2 cellular contexts compared by ENCODE assay signal in the genomic region with DNA sequence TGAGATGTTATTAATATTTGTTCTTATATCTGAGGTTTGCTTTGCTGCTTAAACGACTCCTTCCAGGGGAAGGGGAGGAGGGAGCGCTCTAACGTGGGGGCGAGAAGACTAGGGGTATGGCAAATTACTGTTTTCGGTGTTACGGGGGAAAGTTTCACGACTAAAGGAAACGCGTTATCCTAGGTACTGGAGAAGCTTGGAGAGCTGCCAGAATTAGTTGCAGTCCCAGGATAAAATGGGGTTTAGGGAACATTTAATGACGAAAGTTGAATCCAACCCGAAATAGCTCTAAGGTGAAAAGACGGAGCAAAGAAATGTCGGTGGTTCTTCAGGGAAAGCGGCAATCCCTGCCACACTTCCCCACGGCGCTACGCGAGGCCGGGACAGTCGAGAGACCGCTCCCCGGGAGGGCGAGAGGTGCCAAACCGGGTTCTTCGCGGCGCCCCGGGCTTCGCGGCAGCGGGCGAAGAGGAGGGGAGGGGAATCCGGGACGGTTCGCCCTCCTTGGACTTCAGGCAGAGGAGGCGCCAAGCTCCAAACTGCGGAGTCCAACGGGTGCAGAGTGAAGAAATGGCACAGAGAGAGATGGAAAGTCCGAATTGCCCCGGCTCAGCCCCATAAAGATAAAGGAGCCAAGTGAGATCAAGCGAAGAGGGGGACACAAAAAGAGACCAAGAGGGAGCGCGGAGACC.
TF ChIP-seq lines count a peak whose summit lies in the region.

No MANE protein-coding gene starts in this region.

TF ChIP-seq in HCT116, 20 proteins besides CTCF, POLR2A, EP300 and RAD21:
- TF ChIP-seq YY1 (IDR thresholded peaks at IDR 0.05; ENCODE audit: extremely low read depth, insufficient replicate concordance, low read depth, low read length) (no peak), EGR1 (IDR thresholded peaks at IDR 0.05; ENCODE audit: low read depth) (no peak), TCF7L2 (IDR thresholded peaks at IDR 0.05; ENCODE audit: borderline replicate concordance, extremely low read depth, insufficient read depth, insufficient read length) (no peak), EZH2 (IDR thresholded peaks at IDR 0.05) (no peak), ZFX (IDR thresholded peaks at IDR 0.05) (no peak), EZH2phosphoT487 (IDR thresholded peaks at IDR 0.05; ENCODE audit: borderline replicate concordance) (no peak), ZNF274 (IDR thresholded peaks at IDR 0.05; ENCODE audit: low read depth, low read length) (no peak), SIN3A (IDR thresholded peaks at IDR 0.05; ENCODE audit: low read depth) (no peak), SRF (IDR thresholded peaks at IDR 0.05; ENCODE audit: low read depth) (no peak), POLR2AphosphoS5 (IDR thresholded peaks at IDR 0.05; ENCODE audit: low read depth, low read length) (no peak), ELF1 (IDR thresholded peaks at IDR 0.05; ENCODE audit: borderline replicate concordance, low read depth) (no peak), CEBPB (IDR thresholded peaks at IDR 0.05; ENCODE audit: low read depth) (no peak)
- TF ChIP-seq, protein P1, sequence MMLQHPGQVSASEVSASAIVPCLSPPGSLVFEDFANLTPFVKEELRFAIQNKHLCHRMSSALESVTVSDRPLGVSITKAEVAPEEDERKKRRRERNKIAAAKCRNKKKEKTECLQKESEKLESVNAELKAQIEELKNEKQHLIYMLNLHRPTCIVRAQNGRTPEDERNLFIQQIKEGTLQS (IDR thresholded peaks at IDR 0.05), result no peak
- TF ChIP-seq, protein P2, sequence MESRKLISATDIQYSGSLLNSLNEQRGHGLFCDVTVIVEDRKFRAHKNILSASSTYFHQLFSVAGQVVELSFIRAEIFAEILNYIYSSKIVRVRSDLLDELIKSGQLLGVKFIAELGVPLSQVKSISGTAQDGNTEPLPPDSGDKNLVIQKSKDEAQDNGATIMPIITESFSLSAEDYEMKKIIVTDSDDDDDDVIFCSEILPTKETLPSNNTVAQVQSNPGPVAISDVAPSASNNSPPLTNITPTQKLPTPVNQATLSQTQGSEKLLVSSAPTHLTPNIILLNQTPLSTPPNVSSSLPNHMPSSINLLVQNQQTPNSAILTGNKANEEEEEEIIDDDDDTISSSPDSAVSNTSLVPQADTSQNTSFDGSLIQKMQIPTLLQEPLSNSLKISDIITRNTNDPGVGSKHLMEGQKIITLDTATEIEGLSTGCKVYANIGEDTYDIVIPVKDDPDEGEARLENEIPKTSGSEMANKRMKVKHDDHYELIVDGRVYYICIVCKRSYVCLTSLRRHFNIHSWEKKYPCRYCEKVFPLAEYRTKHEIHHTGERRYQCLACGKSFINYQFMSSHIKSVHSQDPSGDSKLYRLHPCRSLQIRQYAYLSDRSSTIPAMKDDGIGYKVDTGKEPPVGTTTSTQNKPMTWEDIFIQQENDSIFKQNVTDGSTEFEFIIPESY (IDR thresholded peaks at IDR 0.05; ENCODE audit: extremely low read depth, insufficient replicate concordance, low read length), result no peak

TF ChIP-seq in HepG2, 621 proteins besides CTCF, POLR2A, EP300 and RAD21:
- TF ChIP-seq AGO2 (optimal IDR thresholded peaks at IDR 0.05; ENCODE audit: low read depth, low read length) (peak; percentile 36), ZNF263 (CRISPR knock-in tag; IDR thresholded peaks at IDR 0.05) (no peak), HNF4G (IDR thresholded peaks at IDR 0.05; ENCODE audit: borderline replicate concordance, low read depth, low read length) (no peak), HNF4G (CRISPR knock-in tag; IDR thresholded peaks at IDR 0.05; ENCODE audit: borderline replicate concordance, low read depth) (no peak), ZNF564 (CRISPR knock-in tag; IDR thresholded peaks at IDR 0.05) (0 out of 2 replicates have a peak, but pooled peaks have one; percentile 10), MAFF (IDR thresholded peaks at IDR 0.05; ENCODE audit: low read depth, low read length) (no peak), ZSCAN29 (CRISPR knock-in tag; conservative IDR thresholded peaks at IDR 0.05) (no peak), NFE2L2 (IDR thresholded peaks at IDR 0.05; ENCODE audit: low read length) (no peak)
